In genomic region chr19:39875401-39875864, GRCh38 we compare ENCODE assay signal across 8 cellular contexts. TPM values are rescaled to one million over a fixed set of nuclear protein-coding genes. Genes with fewer than 3 reads are reported as not detected.
A peak's percentile ranks its signal among the peaks of the same experiment; 100 is the strongest.
DNase-seq lines count a peak whose midpoint lies in the region; ATAC-seq and TF ChIP-seq lines count a peak whose summit lies in the region.
"Not testable (repeated sequence)": the region's sequence is repeated elsewhere in the genome, so short reads cannot be mapped to it uniquely, and the experiment has no call there.

No MANE protein-coding gene starts in this region.

- not testable (repeated sequence) for H4K8ac ChIP-seq in H9 (replicated peaks; ENCODE audit: insufficient read length, low read depth, low read length)

- not testable (repeated sequence) for H3K14ac ChIP-seq in H9 (ENCODE audit: insufficient read depth, low read length)

- not testable (repeated sequence) for H3K27me3 Mint-ChIP-seq in H9 (ENCODE audit: low read depth); glutamatergic neuron (ENCODE audit: unreplicated experiment)

- not testable (repeated sequence) for H2BK15ac ChIP-seq in H9 (ENCODE audit: low read depth, low read length)

- not testable (repeated sequence) for H3K4me1 Mint-ChIP-seq in H9; glutamatergic neuron (ENCODE audit: low read depth, unreplicated experiment)

- DNase-seq in BE2C (peak; percentile 75), H9 (peak; percentile 64), NCI-H82 (lab: John Stamatoyannopoulos, UW) (peak; percentile 64), body of pancreas (peak in 3 of 4 donors; percentile 13 to 43 (median 33)), glutamatergic neuron (peak; percentile 63), mesenteric fat pad (ENCODE audit: low spot score) (peak; percentile 81), thyroid gland (peak; percentile 67 to 73)

- H4K20me1 ChIP-seq in H9 (ENCODE audit: control insufficient read depth, insufficient read depth, insufficient read length) = not testable (repeated sequence)

- not testable (repeated sequence) for H3K9me3 ChIP-seq in BE2C; H9 (ENCODE audit: control insufficient read depth, low read depth, low read length); body of pancreas; thyroid gland

- H3K23me2 ChIP-seq in H9 (ENCODE audit: insufficient read length, low read depth, low read length, poor library complexity, severe bottlenecking) = not testable (repeated sequence)

- not testable (repeated sequence) for H3K9ac ChIP-seq in H9 (ENCODE audit: extremely low read depth, insufficient read length, low read length)

- not testable (repeated sequence) for H4K5ac ChIP-seq in H9 (ENCODE audit: insufficient read length, low read depth, low read length)

- not testable (repeated sequence) for H2BK5ac ChIP-seq in H9 (ENCODE audit: insufficient read length, low read length)

- not testable (repeated sequence) for H2BK20ac ChIP-seq in H9 (ENCODE audit: low read depth, low read length, poor library complexity, severe bottlenecking)

- not testable (repeated sequence) for H3K56ac ChIP-seq in H9 (ENCODE audit: insufficient read length, low read depth, low read length)

- H3K36me3 ChIP-seq in BE2C; body of pancreas (replicated peaks in 1 of 2; ENCODE audit: insufficient read depth in 1 of 2, low read depth in 2 of 2): not testable (repeated sequence)
- H3K36me3 ChIP-seq in thyroid gland = peaks cover 47 to 63% of the 10 kb centered on the region in 2 donors

- H3K9me3 Mint-ChIP-seq in H9; glutamatergic neuron (ENCODE audit: unreplicated experiment): not testable (repeated sequence)

- not testable (repeated sequence) for H2AFZ ChIP-seq in H9 (ENCODE audit: low read length)

- not testable (repeated sequence) for H3K4me3 Mint-ChIP-seq in H9; glutamatergic neuron (ENCODE audit: unreplicated experiment)

- not testable (repeated sequence) for H3K79me1 ChIP-seq in H9 (ENCODE audit: insufficient read depth, low read depth, low read length, poor library complexity, severe bottlenecking)

- not testable (repeated sequence) for H2BK120ac ChIP-seq in H9 (ENCODE audit: low read depth, low read length, poor library complexity, severe bottlenecking)

- not testable (repeated sequence) for H3K27me3 ChIP-seq in BE2C; H9 (ENCODE audit: insufficient read depth, low read length); body of pancreas; thyroid gland

- H3K4me2 ChIP-seq in H9 (ENCODE audit: insufficient read depth, insufficient read length, low read length) = not testable (repeated sequence)

- WGBS in H9 (ENCODE audit: extremely low coverage, insufficient read length, low lambda C conversion rate) = no CpG with 5 or more reads among the region's 43 CpGs
- WGBS in body of pancreas, 2 donors = 39 to 72% methylated on average over 4 to 32 of the region's 43 CpGs
- WGBS in thyroid gland, 2 donors = 44 to 80% methylated on average over 1 to 5 of the region's 43 CpGs

- not testable (repeated sequence) for TF ChIP-seq CTCF in BE2C (IDR thresholded peaks at IDR 0.05; ENCODE audit: low read depth, low read length); H9 (conservative IDR thresholded peaks at IDR 0.05); body of pancreas (IDR thresholded peaks at IDR 0.05); glutamatergic neuron (IDR thresholded peaks at IDR 0.05; ENCODE audit: partially characterized antibody, unreplicated experiment); thyroid gland (IDR thresholded peaks at IDR 0.05)

- not testable (repeated sequence) for H3K4me3 ChIP-seq in BE2C (ENCODE audit: low read depth, low read length); body of pancreas; thyroid gland (replicated peaks in 1 of 3)

- H4K91ac ChIP-seq in H9 (ENCODE audit: insufficient read length, low read depth, low read length) = not testable (repeated sequence)

- not testable (repeated sequence) for H3K4ac ChIP-seq in H9 (ENCODE audit: low read depth, low read length)

- not testable (repeated sequence) for H3K18ac ChIP-seq in H9 (ENCODE audit: insufficient read length, low read depth, low read length)

- not testable (repeated sequence) for H2AK5ac ChIP-seq in H9 (ENCODE audit: insufficient read length, low read length)

- not testable (repeated sequence) for H3T11ph ChIP-seq in H9 (ENCODE audit: low read length)

- H2BK12ac ChIP-seq in H9 (ENCODE audit: insufficient read length, low read depth, low read length) = not testable (repeated sequence)

- H3K23ac ChIP-seq in H9 (ENCODE audit: insufficient read length, low read depth, low read length) = not testable (repeated sequence)

- intact Hi-C loops in body of pancreas (cut with DNase I); thyroid gland (cut with DNase I): not testable (repeated sequence)

- not testable (repeated sequence) for H3K4me1 ChIP-seq in BE2C; H9 (ENCODE audit: insufficient read depth, low read length); body of pancreas
- peaks cover 8 to 28% of the 10 kb centered on the region in 2 donors for H3K4me1 ChIP-seq in thyroid gland

- not testable (repeated sequence) for TF ChIP-seq POLR2A in body of pancreas (IDR thresholded peaks at IDR 0.05); thyroid gland (IDR thresholded peaks at IDR 0.05)

- not testable (repeated sequence) for H3K27ac Mint-ChIP-seq in H9; glutamatergic neuron (ENCODE audit: unreplicated experiment)

- H3K27ac ChIP-seq in H9 (ENCODE audit: insufficient read length, low read depth, low read length); body of pancreas: not testable (repeated sequence)
- peak overlapping the region; percentile 28 to 48 (median 30) for H3K27ac ChIP-seq in thyroid gland

- not testable (repeated sequence) for H3K79me2 ChIP-seq in H9 (ENCODE audit: insufficient read depth, low read length)

- ATAC-seq in SK-N-SH treated with all-trans-retinoic acid at 6 μM for 48 hours (peak; percentile 64), body of pancreas (peak; percentile 43)

- H3K36me3 Mint-ChIP-seq in H9 (ENCODE audit: insufficient read depth in 1 of 3, low read depth in 3 of 3); glutamatergic neuron (ENCODE audit: unreplicated experiment): not testable (repeated sequence)

RNA-seq across cellular contexts. Expression of gene FBL, which starts 29.3 kb away (rescaled TPM):
- 641 TPM for polyA plus RNA-seq in BE2C (2012; ENCODE audit: insufficient read depth, insufficient read length, low read depth)
- total RNA-seq in H9 (2021) (621 and 625 TPM in 2 replicates), body of pancreas (100 to 1,000 TPM in 1 of 2 donors, 10 to 100 TPM in 1; 90.3 to 118 TPM), glutamatergic neuron (ENCODE audit: unreplicated experiment) (119 TPM), mesenteric fat pad (121 TPM), thyroid gland (100 to 1,000 TPM in 1 of 4 donors, 10 to 100 TPM in 3; 80.9 to 118 (median 91.1) TPM)

RNA-seq across cellular contexts. Expression of gene DYRK1B, which starts 41.5 kb away (rescaled TPM):
- polyA plus RNA-seq in BE2C (2012; ENCODE audit: insufficient read depth, insufficient read length, low read depth) = 40.5 TPM
- 13.6 and 14.3 TPM in 2 replicates for total RNA-seq in H9 (2021)
- 10 to 100 TPM; 11.9 to 21.1 TPM for total RNA-seq in body of pancreas
- 86.3 TPM for total RNA-seq in glutamatergic neuron (ENCODE audit: unreplicated experiment)
- total RNA-seq in mesenteric fat pad = 8.8 TPM
- 10 to 100 TPM; 15.6 to 31.2 (median 22.6) TPM for total RNA-seq in thyroid gland

RNA-seq across cellular contexts. Expression of gene FCGBP, which starts 59.0 kb away (rescaled TPM):
- polyA plus RNA-seq in BE2C (2012; ENCODE audit: insufficient read depth, insufficient read length, low read depth) = 0.17 TPM
- total RNA-seq in H9 (2021) = 0.13 and 0.15 TPM in 2 replicates
- 10 to 100 TPM; 19.4 to 24.1 TPM for total RNA-seq in body of pancreas
- total RNA-seq in glutamatergic neuron (ENCODE audit: unreplicated experiment) = 0.49 TPM
- total RNA-seq in mesenteric fat pad = 108 TPM
- 100 to 1,000 TPM; 213 to 975 (median 755) TPM for total RNA-seq in thyroid gland

Comparison
In these comparisons a context has a peak if more than half of its experiments do, and no peak if none do; other contexts are left out.
1. RNA of gene FCGBP, which starts 59.0 kb away (total RNA-seq): 213 to 975 TPM in thyroid gland, 108 TPM in mesenteric fat pad (single experiment) and 19.4 to 24.1 TPM in body of pancreas; 0.49 TPM in glutamatergic neuron (single experiment) and 0.13 to 0.15 TPM in H9; every median in the first group is over 10 times any median in the second.
2. Peak in every context shown above with its lines, with median percentiles within 50 percentile points of each other: DNase-seq.